Comparison of ENCODE assay signal across 12 cellular contexts in genomic region chr1:161580879-161581537, GRCh38. TPM values are rescaled to one million over a fixed set of nuclear protein-coding genes. Genes with fewer than 3 reads are reported as not detected.
DNase-seq lines count a peak whose midpoint lies in the region; ATAC-seq, FAIRE-seq and TF ChIP-seq lines count a peak whose summit lies in the region.
"Not testable (repeated sequence)": the region's sequence is repeated elsewhere in the genome, so short reads cannot be mapped to it uniquely, and the experiment has no call there.
"Had no signal": no experiment of that assay in that cellular context is flagged by ENCODE, and none has a peak within 500 bp of the region (broad histone marks: within the 10 kb centered on the region; RNA-seq: fewer than 3 reads in every experiment).

No MANE protein-coding gene starts in this region.

- TF ChIP-seq POLR2A in GM18505 (IDR thresholded peaks at IDR 0.05; ENCODE audit: borderline replicate concordance, extremely low read depth, insufficient read depth, insufficient read length), result not testable (repeated sequence)

- not testable (repeated sequence) for H3K36me3 Mint-ChIP-seq in T-helper 17 cell (ENCODE audit: low read depth); memory B cell

- not testable (repeated sequence) for H3K27ac Mint-ChIP-seq in T-helper 17 cell, memory B cell

- not testable (repeated sequence) for H3K27me3 Mint-ChIP-seq in T-helper 17 cell, memory B cell

- DNase-seq in GM19239 (ENCODE audit: insufficient read length, low spot score); T-helper 17 cell; memory B cell (ENCODE audit: low spot score in 2 of 2): not testable (repeated sequence)

- H3K4me3 Mint-ChIP-seq in T-helper 17 cell, memory B cell: not testable (repeated sequence)

- H3K4me1 Mint-ChIP-seq in T-helper 17 cell, memory B cell: not testable (repeated sequence)

- H3K9me3 ChIP-seq in T-helper 17 cell (ENCODE audit: control insufficient read depth, low read length, poor library complexity, severe bottlenecking), result not testable (repeated sequence)

- FAIRE-seq in GM19239 (lab: Jason Lieb, UNC), result peak; percentile 98

- not testable (repeated sequence) for H3K9me3 Mint-ChIP-seq in memory B cell

- ATAC-seq in GM18505 (IDR thresholded peaks at IDR 0.05; ENCODE audit: unreplicated experiment), result peak; percentile 59
- ATAC-seq in GM21381 (IDR thresholded peaks at IDR 0.05; ENCODE audit: unreplicated experiment), result peak; percentile 54
- ATAC-seq in HG02571 (IDR thresholded peaks at IDR 0.05; ENCODE audit: unreplicated experiment), result peak; percentile 71
- ATAC-seq in HG02973 (IDR thresholded peaks at IDR 0.05; ENCODE audit: unreplicated experiment), result peak; percentile 60
- peak; percentile 64 for ATAC-seq in HG03196 (IDR thresholded peaks at IDR 0.05; ENCODE audit: unreplicated experiment)
- ATAC-seq in T-helper 17 cell, result peak; percentile 37
- ATAC-seq in memory B cell (ENCODE audit: low read depth), result peak; percentile 82

RNA-seq across cellular contexts. Expression of gene FCGR3A, which starts 31.4 kb away (rescaled TPM):
- total RNA-seq in T-helper 17 cell, result 1 to 10 TPM in 1 of 2 donors, under 1 TPM in 1; 0.31 to 4.3 TPM
- total RNA-seq: epithelial cell of proximal tubule, H1, pulmonary artery endothelial cell had no signal

RNA-seq across cellular contexts. Expression of gene FCGR3B, which starts 50.0 kb away (rescaled TPM):
- total RNA-seq in T-helper 17 cell, result under 1 TPM in 1 of 2 donors, not detected in 1; 0.37 TPM
- total RNA-seq: epithelial cell of proximal tubule, H1, pulmonary artery endothelial cell, WTC11 had no signal

RNA-seq across cellular contexts. Expression of gene HSPA6, which starts 56.7 kb away (rescaled TPM):
- total RNA-seq in T-helper 17 cell, result under 1 TPM; 0.27 to 0.50 TPM
